8 cellular contexts compared by ENCODE assay signal in genomic region chr1:95233737-95234493, GRCh38. TPM values are rescaled to one million over a fixed set of nuclear protein-coding genes. Genes with fewer than 3 reads are reported as not detected.
DNase-seq lines count a peak whose midpoint lies in the region; ATAC-seq and TF ChIP-seq lines count a peak whose summit lies in the region.

Gene RWDD3 (plus strand): TSS chr1:95234210. CDS start chr1:95234231, 21 bp downstream.

- in situ Hi-C loops in GM13976 (cut with MboI; ENCODE audit: low sequenced_read_pairs, unreplicated experiment): loop anchor here (25.0 kb wide), 1 partner anchor 372 kb away; no protein-coding TSS in a partner anchor

- intact Hi-C loops in adrenal gland (cut with DNase I) (loop anchor here (5.0 to 10.0 kb wide), 3 partner anchors 109 to 162 kb away; partner anchors contain the start of gene ALG14 (in 1 of the 2)), heart right ventricle (cut with DNase I) (loop anchor here (1.0 to 10.0 kb wide), 11 partner anchors 115 to 382 kb away; partner anchors contain the start of genes ALG14 (in 7 of the 10) and TLCD4 (in 5 of the 10)), prostate gland (cut with DNase I) (loop anchor here (2.0 to 5.0 kb wide), 3 partner anchors 117 to 382 kb away; partner anchors contain the start of genes ALG14 and TLCD4)

- H3K4me1 ChIP-seq in adrenal gland (replicated peaks in 1 of 2): peaks cover 0 to 41% of the 10 kb centered on the region in 2 donors
- peaks cover 0 to 77% (median 46%) of the 10 kb centered on the region in 9 donors for H3K4me1 ChIP-seq in heart right ventricle
- H3K4me1 ChIP-seq in prostate gland (replicated peaks): peaks cover 3% of the 10 kb centered on the region
- H3K4me1 ChIP-seq in urinary bladder (ENCODE audit: insufficient read depth): no peaks in the 10 kb centered on the region

- peak; percentile 95 for DNase-seq in GM13976 (ENCODE audit: low spot score)
- DNase-seq in NCI-H128 (lab: John Stamatoyannopoulos, UW; ENCODE audit: unreplicated experiment): peak; percentile 66
- peak; percentile 83 to 92 (median 87) for DNase-seq in T-helper 1 cell
- DNase-seq in adrenal gland: peak; percentile 92 to 95 (median 94)
- peak; percentile 94 to 96 for DNase-seq in heart right ventricle
- DNase-seq in prostate gland (ENCODE audit: low spot score): peak; percentile 94

- H3K27me3 ChIP-seq in adrenal gland (no peaks in the 10 kb centered on the region), heart right ventricle (no peaks in the 10 kb centered on the region), prostate gland (replicated peaks; ENCODE audit: insufficient read depth) (no peaks in the 10 kb centered on the region)

- peak; percentile 97 for ATAC-seq in HG02763 (IDR thresholded peaks at IDR 0.05; ENCODE audit: unreplicated experiment)
- ATAC-seq in heart right ventricle: peak; percentile 95 to 98 (median 96)

- TF ChIP-seq CTCF in GM13976 (IDR thresholded peaks at IDR 0.05; ENCODE audit: borderline replicate concordance, control extremely low read depth, extremely low read depth, insufficient read depth, missing control alignments) (peak; percentile 96), adrenal gland (IDR thresholded peaks at IDR 0.05) (peak; percentile 23 to 98 (median 72)), heart right ventricle (IDR thresholded peaks at IDR 0.05) (peak; percentile 82 to 100 (median 96)), prostate gland (IDR thresholded peaks at IDR 0.05) (peak; percentile 64 to 95 (median 94))

- WGBS in adrenal gland, 4 donors: 0 to 2% (median 1%) methylated on average over 7 to 71 of the region's 71 CpGs
- 0 to 1% methylated on average over 52 to 71 of the region's 71 CpGs for whole genome bisulfite sequencing in heart right ventricle, 2 donors
- under 1% methylated on average over 41 of the region's 71 CpGs for WGBS in prostate gland
- WGBS in urinary bladder: under 1% methylated on average over 71 of the region's 71 CpGs

- TF ChIP-seq POLR2A in adrenal gland (IDR thresholded peaks at IDR 0.05) (peak; percentile 39 to 70), prostate gland (IDR thresholded peaks at IDR 0.05) (peak; percentile 60)

- no peaks in the 10 kb centered on the region for H3K36me3 ChIP-seq in adrenal gland (replicated peaks in 1 of 2)
- peaks cover 0 to 4% (median 0%) of the 10 kb centered on the region in 9 donors for H3K36me3 ChIP-seq in heart right ventricle
- H3K36me3 ChIP-seq in prostate gland: no peaks in the 10 kb centered on the region
- no peaks in the 10 kb centered on the region for H3K36me3 ChIP-seq in urinary bladder (ENCODE audit: insufficient read depth)

- H3K9me3 ChIP-seq in adrenal gland (replicated peaks in 1 of 3) (no peaks in the 10 kb centered on the region), heart right ventricle (no peaks in the 10 kb centered on the region), prostate gland (no peaks in the 10 kb centered on the region)

- H3K27ac ChIP-seq in adrenal gland (peak within 1 kb of the TSS; percentile 20 to 90 (median 78)), heart right ventricle (peak within 1 kb of the TSS; percentile 74 to 95 (median 92)), prostate gland (peak within 1 kb of the TSS; percentile 84 to 85), urinary bladder (ENCODE audit: low read depth) (peak within 1 kb of the TSS; percentile 83)

- peak within 1 kb of the TSS; percentile 78 to 96 (median 87) for H3K4me3 ChIP-seq in adrenal gland
- H3K4me3 ChIP-seq in heart right ventricle: peak within 1 kb of the TSS; percentile 67 to 94 (median 90)
- peak within 1 kb of the TSS; percentile 73 to 85 for H3K4me3 ChIP-seq in prostate gland
- H3K4me3 ChIP-seq in urinary bladder (ENCODE audit: low read depth, low read length): peak within 1 kb of the TSS; percentile 92

RNA-seq across cellular contexts. Expression of gene RWDD3, which starts in this region (rescaled TPM):
- total RNA-seq in adrenal gland (10 to 100 TPM in 4 of 8 donors, 1 to 10 TPM in 4; 2.9 to 21.6 (median 10.3) TPM), heart right ventricle (10 to 100 TPM; 14.8 to 23.2 (median 18.3) TPM), prostate gland (10 to 100 TPM; 12.8 to 14.4 TPM), urinary bladder (41.3 TPM)
- polyA plus RNA-seq in adrenal gland (10 to 100 TPM; 16.6 to 66.2 (median 51.8) TPM), heart right ventricle (10 to 100 TPM; 11.2 to 97.8 TPM), urinary bladder (19.0 TPM)

Comparison
In these comparisons a context has a peak if more than half of its experiments do, and no peak if none do; other contexts are left out.
1. Peak in every context shown above with its lines: DNase-seq, ATAC-seq, H3K4me3 ChIP-seq and H3K27ac ChIP-seq.